Comparison of ENCODE assay signal across 8 cellular contexts in the genomic region with DNA sequence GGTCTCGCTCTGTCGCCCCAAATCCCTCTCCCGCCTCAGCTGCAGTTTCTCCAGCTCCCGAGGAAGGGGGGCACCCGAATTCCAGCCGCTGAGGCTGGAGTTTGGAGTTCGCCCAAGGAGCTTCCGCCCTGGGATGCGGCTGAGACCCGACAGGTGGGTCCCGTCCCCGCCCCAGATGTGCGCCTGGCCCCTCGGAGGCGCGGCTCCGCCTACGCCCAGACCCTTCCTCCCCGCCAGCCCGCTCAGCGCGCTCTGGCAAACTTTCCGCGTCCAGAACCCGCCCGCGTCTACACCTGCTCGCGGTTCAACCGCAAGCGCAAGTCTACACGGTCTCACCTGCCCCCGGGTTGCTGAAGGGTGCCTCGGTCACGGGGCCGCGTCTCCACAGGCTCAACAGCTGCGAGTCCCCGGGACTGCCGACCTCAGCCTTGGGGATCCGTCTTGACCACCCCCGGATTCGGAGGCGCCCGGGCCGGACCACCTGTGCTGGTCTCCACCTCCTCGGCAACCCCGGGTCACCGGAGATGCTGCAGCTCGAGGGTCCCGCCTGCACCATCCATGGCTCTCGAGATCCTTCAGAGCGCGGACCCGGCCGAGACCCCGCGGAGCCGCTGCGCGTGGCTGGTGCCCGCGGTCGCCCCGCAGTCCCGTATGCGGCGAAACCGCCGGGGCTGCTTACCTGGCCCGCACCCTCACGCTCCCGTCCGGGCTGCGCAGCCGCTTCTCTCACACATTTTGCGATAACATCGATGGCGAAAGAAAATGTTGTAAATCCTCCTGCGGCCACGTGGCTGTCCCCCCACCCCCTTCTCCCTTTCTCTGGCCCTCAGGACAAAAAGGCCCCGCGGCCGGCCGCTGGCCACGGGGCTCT.
DNase-seq lines count a peak whose midpoint lies in the region; ATAC-seq and TF ChIP-seq lines count a peak whose summit lies in the region.

No MANE protein-coding gene starts in this region.

- no peak overlapping the region for H3K27ac ChIP-seq in cardiac muscle cell

- TF ChIP-seq CTCF in cardiac muscle cell (IDR thresholded peaks at IDR 0.05; ENCODE audit: low read depth, low read length) = no peak

- H3K9me3 ChIP-seq in cardiac muscle cell (ENCODE audit: low read depth) = no peaks in the 10 kb centered on the region

- ATAC-seq in left ventricle myocardium superior (peak; percentile 1), HG03565 (IDR thresholded peaks at IDR 0.05; ENCODE audit: unreplicated experiment) (no peak)

- no peaks in the 10 kb centered on the region for H3K36me3 ChIP-seq in cardiac muscle cell

- intact Hi-C loops in cardiac septum (cut with DNase I) = no loop called here
- intact Hi-C loops in left ventricle myocardium superior (cut with micrococcal nuclease) = no loop called here

- H3K4me3 ChIP-seq in cardiac muscle cell = peak overlapping the region; percentile 47
- H3K4me3 ChIP-seq in skeletal muscle cell (ENCODE audit: low read depth, low read length) = peak overlapping the region; percentile 50

- H3K4me1 ChIP-seq in cardiac muscle cell (ENCODE audit: low read depth) = peaks cover 17% of the 10 kb centered on the region

- no peak for DNase-seq in cardiac muscle cell (ENCODE audit: low read depth in 1 of 2, low spot score in 1 of 2)
- no peak for DNase-seq in cardiac septum (ENCODE audit: low spot score)
- DNase-seq in HT-29 (ENCODE audit: low spot score) = peak; percentile 9
- DNase-seq in activated CD8-positive, alpha-beta memory T cell treated with anti-CD3 and anti-CD28 coated beads, Interleukin-2, amount 50 U/mL, for 4 hours = peak; percentile 31
- no peak for DNase-seq in left ventricle myocardium superior
- no peak for DNase-seq in skeletal muscle cell (ENCODE audit: low read depth)
- DNase-seq in NCI-H1694 (lab: John Stamatoyannopoulos, UW) = no peak

- peaks cover 19% of the 10 kb centered on the region for H3K27me3 ChIP-seq in cardiac muscle cell

Comparison
In these comparisons a context has a peak if more than half of its experiments do, and no peak if none do; other contexts are left out.
1. DNase-seq: peak in HT-29 (single experiment) and activated CD8-positive, alpha-beta memory T cell treated with anti-CD3 and anti-CD28 coated beads, Interleukin-2, amount 50 U/mL, for 4 hours (single experiment); none in cardiac muscle cell (0 of 2), cardiac septum (single experiment), left ventricle myocardium superior (single experiment), skeletal muscle cell (single experiment) and NCI-H1694 (single experiment).